ENCODE assay signal across 8 cellular contexts in the genomic region with DNA sequence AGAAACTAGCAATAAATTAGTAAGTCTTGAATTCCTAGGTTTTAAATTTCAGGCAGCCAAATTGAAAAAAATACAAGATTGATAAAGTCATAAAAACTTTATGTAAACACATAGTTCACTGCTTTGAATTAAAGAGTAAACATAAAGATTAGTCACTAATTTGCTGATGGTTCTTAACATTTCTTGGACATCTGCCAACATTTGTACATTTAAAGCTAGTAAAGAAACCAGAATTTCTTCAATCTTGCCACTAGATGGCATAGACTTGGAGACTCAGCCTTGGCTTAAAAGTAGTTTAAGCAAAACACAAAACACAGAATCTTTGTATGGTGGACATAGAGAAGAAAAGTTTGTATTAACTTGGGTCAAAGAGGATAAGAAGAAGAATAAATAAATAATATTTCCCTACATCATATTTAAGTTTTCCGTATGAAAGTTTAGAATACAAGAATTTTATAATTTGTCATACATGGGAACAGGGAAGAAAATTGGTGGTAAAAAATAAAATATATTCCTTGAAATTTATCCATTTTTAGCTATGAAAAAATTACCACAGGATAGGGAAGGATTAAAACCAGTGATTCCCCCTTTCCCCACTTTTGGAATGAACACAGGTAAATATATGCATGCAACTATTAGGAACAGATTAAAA. TPM values are rescaled to one million over a fixed set of nuclear protein-coding genes. Genes with fewer than 3 reads are reported as not detected.
DNase-seq lines count a peak whose midpoint lies in the region; ATAC-seq and TF ChIP-seq lines count a peak whose summit lies in the region.

No MANE protein-coding gene starts in this region.

- intact Hi-C loops in OCI-LY7 (cut with micrococcal nuclease; ENCODE audit: unreplicated experiment), result loop anchor here (5.0 kb wide), 2 partner anchors 316 to 641 kb away; no protein-coding TSS in a partner anchor
- intact Hi-C loops in mucosa of descending colon (cut with DNase I, micrococcal nuclease), result loop anchor here in 1 of 2 donors (10.0 kb wide), 1 partner anchor 53 kb away; no protein-coding TSS in a partner anchor

- H3K4me3 ChIP-seq in BE2C (ENCODE audit: low read depth, low read length) (no peak overlapping the region), LNCaP clone FGC (ENCODE audit: low read depth, low read length) (no peak overlapping the region), OCI-LY7 (ENCODE audit: low read depth, low read length, poor library complexity, severe bottlenecking) (no peak overlapping the region), mucosa of descending colon (no peak overlapping the region)

- H3K9me2 ChIP-seq in OCI-LY7 (ENCODE audit: insufficient read depth, low read length), result no peaks in the 10 kb centered on the region

- no peaks in the 10 kb centered on the region for H3K79me2 ChIP-seq in OCI-LY7 (ENCODE audit: insufficient read depth, low read depth, low read length)

- H3K36me3 ChIP-seq in BE2C (no peaks in the 10 kb centered on the region), OCI-LY7 (ENCODE audit: insufficient read depth, low read length) (no peaks in the 10 kb centered on the region), mucosa of descending colon (ENCODE audit: low read depth) (no peaks in the 10 kb centered on the region)

- no peak overlapping the region for H2AFZ ChIP-seq in OCI-LY7 (ENCODE audit: low read length)

- H3K4me1 ChIP-seq in BE2C, result no peaks in the 10 kb centered on the region
- no peaks in the 10 kb centered on the region for H3K4me1 ChIP-seq in OCI-LY7 (ENCODE audit: insufficient read depth, low read length, poor library complexity, severe bottlenecking)
- no peaks in the 10 kb centered on the region for H3K4me1 ChIP-seq in mucosa of descending colon (ENCODE audit: low read depth)

- H3K4me2 ChIP-seq in OCI-LY7 (ENCODE audit: low read length), result no peak overlapping the region

- no peaks in the 10 kb centered on the region for H4K20me1 ChIP-seq in OCI-LY7 (ENCODE audit: insufficient read depth, low read length)

- CTCF ChIA-PET in OCI-LY7 (lab: Charles Lee; ENCODE audit: unreplicated experiment), result interaction anchor here (1.3 kb wide), 1 partner anchor 151 kb away, joined by 4 read pairs; no protein-coding TSS in a partner anchor

- TF ChIP-seq CTCF in BE2C (IDR thresholded peaks at IDR 0.05; ENCODE audit: low read depth, low read length) (peak; percentile 76), LNCaP clone FGC (IDR thresholded peaks at IDR 0.05; ENCODE audit: control insufficient read depth, extremely low read depth, insufficient read depth) (peak; percentile 48), OCI-LY7 (conservative IDR thresholded peaks at IDR 0.05; ENCODE audit: low read length) (peak; percentile 92), mucosa of descending colon (IDR thresholded peaks at IDR 0.05) (peak; percentile 28)

- ATAC-seq in GM18909 (IDR thresholded peaks at IDR 0.05; ENCODE audit: poor library complexity, unreplicated experiment) (peak; percentile 51), mucosa of descending colon (peak; percentile 74), GM19452 (IDR thresholded peaks at IDR 0.05; ENCODE audit: unreplicated experiment) (no peak)

- POLR2A ChIA-PET in OCI-LY7 (lab: Charles Lee), result interaction anchor here (0.6 to 1.2 kb wide), 4 partner anchors 41 to 465 kb away, joined by 3 to 4 read pairs (median 3); a partner anchor contains a TSS

- BruUV-seq in OCI-LY7 (replicated peaks; lab: Mats Ljungman, UMichigan), result no TSS peak

- peaks cover 35% of the 10 kb centered on the region for H3K27me3 ChIP-seq in BE2C

- no peak overlapping the region for H3K27ac ChIP-seq in OCI-LY7 (ENCODE audit: low read depth, low read length, poor library complexity, severe bottlenecking)

- no peak for DNase-seq in BE2C
- DNase-seq in LNCaP clone FGC (ENCODE audit: low read depth), result peak; percentile 83
- peak; percentile 68 for DNase-seq in OCI-LY7 (ENCODE audit: low spot score)
- DNase-seq in dermis blood vessel endothelial cell, result peak; percentile 79
- DNase-seq in mucosa of descending colon, result no peak
- DNase-seq in activated effector memory CD4-positive, alpha-beta T cell treated with Interleukin-2 at 50 U/mL for 16 hours, result no peak

- no peaks in the 10 kb centered on the region for H3K9me3 ChIP-seq in BE2C
- H3K9me3 ChIP-seq in OCI-LY7 (ENCODE audit: low read length), result no peaks in the 10 kb centered on the region
- H3K9me3 ChIP-seq in mucosa of descending colon, result no peaks in the 10 kb centered on the region

RNA-seq across cellular contexts. Expression of a gene that starts 41.7 kb away (rescaled TPM):
- 9.4 TPM for polyA plus RNA-seq in BE2C (2012; ENCODE audit: insufficient read depth, insufficient read length, low read depth)
- 46.1 and 66.2 TPM in 2 replicates for total RNA-seq in OCI-LY7 (2014; rRNA removed; shearing (Covaris generic))
- total RNA-seq in OCI-LY7 (2022), result 35.5 and 41.3 TPM in 2 replicates
- 15.7 and 22.5 TPM in 2 replicates for total RNA-seq in dermis blood vessel endothelial cell
- 10 to 100 TPM; 42.1 to 63.3 (median 56.3) TPM for total RNA-seq in mucosa of descending colon

Comparison
In these comparisons a context has a peak if more than half of its experiments do, and no peak if none do; other contexts are left out.
1. DNase-seq: peak in LNCaP clone FGC (single experiment), OCI-LY7 (single experiment) and dermis blood vessel endothelial cell (single experiment); none in BE2C (single experiment), mucosa of descending colon (0 of 3) and activated effector memory CD4-positive, alpha-beta T cell treated with Interleukin-2 at 50 U/mL for 16 hours (single experiment).
2. CTCF ChIP-seq: peak in every context shown above with its lines; median percentile 92 in OCI-LY7; 76 in BE2C; 48 in LNCaP clone FGC; 28 in mucosa of descending colon.